Comparison of ENCODE assay signal across 19 cellular contexts in the genomic region with DNA sequence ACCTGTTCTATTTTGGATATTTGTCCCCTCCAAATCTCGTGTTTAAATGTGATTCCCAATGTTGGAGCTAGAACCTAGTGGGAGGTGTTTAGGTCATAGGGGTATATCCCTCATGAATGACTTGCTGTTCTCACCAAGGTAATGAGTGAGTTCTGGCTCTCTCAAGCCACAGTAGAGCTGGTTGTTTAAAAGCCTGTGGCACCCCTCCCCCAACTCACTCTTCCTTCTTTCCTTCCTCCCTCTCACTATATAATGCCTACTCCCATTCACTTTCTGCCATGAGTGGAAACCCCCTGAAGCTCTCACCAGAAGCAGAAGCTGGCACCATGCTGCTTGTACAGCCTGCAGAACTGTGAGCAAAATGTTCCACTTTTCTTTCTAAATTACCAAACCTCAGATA.
DNase-seq lines count a peak whose midpoint lies in the region; FAIRE-seq and TF ChIP-seq lines count a peak whose summit lies in the region.
"Had no signal": no experiment of that assay in that cellular context is flagged by ENCODE, and none has a peak within 500 bp of the region (broad histone marks: within the 10 kb centered on the region; RNA-seq: fewer than 3 reads in every experiment).

No MANE protein-coding gene starts in this region.

- H2BK20ac ChIP-seq in H1 (ENCODE audit: low read length), result no peak overlapping the region

- H3K56ac ChIP-seq in H1 (replicated peaks; ENCODE audit: insufficient read length, low read depth, low read length), result no peak overlapping the region

- no peak overlapping the region for H3K9ac ChIP-seq in H1 (replicated peaks in 1 of 4; ENCODE audit: extremely low read depth in 1 of 4, low read depth in 3 of 4, low read length in 3 of 4)
- H3K9ac ChIP-seq: BLaER1 had no signal

- H2AK5ac ChIP-seq in H1 (ENCODE audit: low read depth, low read length), result no peak overlapping the region

- H3K36me3 ChIP-seq in H1 (ENCODE audit: control insufficient read depth in 2 of 4, insufficient read depth in 4 of 4, low read length in 3 of 4) (no peaks in the 10 kb centered on the region), iPS DF 6.9 (ENCODE audit: control insufficient read depth, insufficient read depth, low read length) (no peaks in the 10 kb centered on the region)
- H3K36me3 ChIP-seq: BLaER1 had no signal

- no peak overlapping the region for H2BK120ac ChIP-seq in H1 (replicated peaks; ENCODE audit: low read depth, low read length)

- no peak for FAIRE-seq in H1 (lab: Jason Lieb, UNC)
- FAIRE-seq: G401.6, GM12891, GM19239, H54 had no signal

- no peak overlapping the region for H4K5ac ChIP-seq in H1 (ENCODE audit: insufficient read length, low read depth, low read length)

- no peak overlapping the region for H2BK15ac ChIP-seq in H1 (ENCODE audit: low read length)

- no peak overlapping the region for H2BK12ac ChIP-seq in H1 (ENCODE audit: low read depth, low read length)

- H3K4me3 ChIP-seq in H1 (ENCODE audit: extremely low read depth in 1 of 4, insufficient read depth in 2 of 4, low read depth in 3 of 4, low read length in 4 of 4) (no peak overlapping the region), iPS DF 6.9 (ENCODE audit: low read length) (no peak overlapping the region)
- H3K4me3 ChIP-seq: BLaER1 had no signal

- 82% methylated on average over 1 of the region's 1 CpG; no CpG with 5 or more reads in 1 of the 2 experiments for WGBS in H1 (ENCODE audit: extremely low coverage in 1 of 2, insufficient coverage in 1 of 2, insufficient read length in 1 of 2, insufficient replicate concordance in 2 of 2, low coverage in 1 of 2, low lambda C conversion rate in 2 of 2, missing lambda C conversion rate in 1 of 2), 2 experiments
- no CpG with 5 or more reads among the region's 1 CpG for WGBS in iPS DF 6.9 (ENCODE audit: insufficient coverage, insufficient read length)

- H3K4ac ChIP-seq in H1 (replicated peaks; ENCODE audit: insufficient read length, low read depth, low read length), result no peak overlapping the region

- no peaks in the 10 kb centered on the region for H3K9me3 ChIP-seq in H1 (ENCODE audit: insufficient read depth in 2 of 2, low read depth in 1 of 2, low read length in 1 of 2)
- no peaks in the 10 kb centered on the region for H3K9me3 ChIP-seq in iPS DF 6.9 (ENCODE audit: control insufficient read depth, insufficient read depth, low read length)
- H3K9me3 ChIP-seq: BLaER1 had no signal

- CTCF ChIA-PET in H1 (lab: Charles Lee; ENCODE audit: partially characterized antibody), result no interaction called here

- H4K8ac ChIP-seq in H1 (ENCODE audit: extremely low read depth, insufficient read depth, low read length), result no peak overlapping the region

- peak overlapping the region; percentile 92; the same call in 1 of the 2 replicates for H2AFZ ChIP-seq in H1 (ENCODE audit: low read length)

- TF ChIP-seq CTCF in H1 (IDR thresholded peaks at IDR 0.05; ENCODE audit: control extremely low read depth in 1 of 3, insufficient read depth in 1 of 3, low read depth in 1 of 3, low read length in 3 of 3), result no peak

- H3K23me2 ChIP-seq in H1 (ENCODE audit: low read depth, low read length), result no peaks in the 10 kb centered on the region; the same call in 1 of the 2 replicates

- no peak overlapping the region for H3K18ac ChIP-seq in H1 (ENCODE audit: extremely low read depth, low read length)

- TF ChIP-seq POLR2A in H1 (IDR thresholded peaks at IDR 0.05; ENCODE audit: control extremely low read depth in 1 of 2, low read depth in 2 of 2, low read length in 2 of 2) (no peak), erythroblast (IDR thresholded peaks at IDR 0.05; ENCODE audit: low read length) (no peak)

- no peak overlapping the region; the same call in 1 of the 2 replicates for H3K27ac ChIP-seq in H1 (ENCODE audit: low read depth, low read length)
- H3K27ac ChIP-seq in iPS DF 6.9 (ENCODE audit: low read length), result no peak overlapping the region
- H3K27ac ChIP-seq: BLaER1 had no signal

- no peak overlapping the region for H3K23ac ChIP-seq in H1 (ENCODE audit: insufficient read length)

- no peak for TF ChIP-seq EP300 in H1 (IDR thresholded peaks at IDR 0.05; ENCODE audit: borderline replicate concordance in 1 of 2, low read depth in 2 of 2, low read length in 2 of 2)

- no peak overlapping the region for H3K14ac ChIP-seq in H1 (ENCODE audit: insufficient read length)

- POLR2A ChIA-PET in H1 (lab: Charles Lee; ENCODE audit: partially characterized antibody), result no interaction called here

- no peak overlapping the region for H2BK5ac ChIP-seq in H1 (ENCODE audit: low read depth, low read length)

- TF ChIP-seq RAD21 in H1 (IDR thresholded peaks at IDR 0.05 in 1 of 2, conservative IDR thresholded peaks at IDR 0.05 in 1 of 2; ENCODE audit: low read depth in 2 of 2, low read length in 2 of 2), result no peak

- H4K91ac ChIP-seq in H1 (replicated peaks; ENCODE audit: insufficient read length, low read length), result no peak overlapping the region

- H3K79me1 ChIP-seq in H1 (ENCODE audit: low read depth, low read length), result no peaks in the 10 kb centered on the region

- H3K79me2 ChIP-seq in H1 (ENCODE audit: control insufficient read depth in 1 of 2, insufficient read depth in 2 of 2, low read length in 2 of 2), result no peaks in the 10 kb centered on the region

- no peaks in the 10 kb centered on the region for H4K20me1 ChIP-seq in H1 (replicated peaks in 1 of 2; ENCODE audit: control insufficient read depth in 1 of 2, insufficient read depth in 2 of 2, low read length in 2 of 2)
- H4K20me1 ChIP-seq: BLaER1 had no signal

- H3K27me3 ChIP-seq in H1 (replicated peaks in 1 of 4; ENCODE audit: control insufficient read depth in 3 of 4, extremely low read depth in 1 of 4, insufficient read depth in 3 of 4, low read length in 3 of 4) (no peaks in the 10 kb centered on the region), iPS DF 6.9 (ENCODE audit: control insufficient read depth, insufficient read depth, low read length) (no peaks in the 10 kb centered on the region)
- H3K27me3 ChIP-seq: BLaER1 had no signal

- H3K4me2 ChIP-seq in H1 (ENCODE audit: insufficient read depth in 1 of 2, low read depth in 2 of 2, low read length in 2 of 2), result no peak overlapping the region
- H3K4me2 ChIP-seq: BLaER1 had no signal

- H3K4me1 ChIP-seq in H1 (replicated peaks in 1 of 4; ENCODE audit: control insufficient read depth in 3 of 4, insufficient read depth in 4 of 4, low read length in 3 of 4) (peaks cover 0 to 4% (median 1%) of the 10 kb centered on the region in 4 experiments; a peak in 2 of 7 replicates), iPS DF 6.9 (ENCODE audit: control insufficient read depth, insufficient read depth, low read length) (no peaks in the 10 kb centered on the region)
- H3K4me1 ChIP-seq: BLaER1 had no signal

- peak; percentile 17 for DNase-seq in NCI-H82 (lab: John Stamatoyannopoulos, UW)
- DNase-seq in NCI-H82 treated with DMSO at 0.1 percent for 48 hours (lab: John Stamatoyannopoulos, UW; ENCODE audit: unreplicated experiment), result no peak
- no peak for DNase-seq in H1 (ENCODE audit: low read depth in 1 of 2, low spot score in 2 of 2)
- DNase-seq in iPS DF 6.9 (ENCODE audit: low read depth, low spot score), result peak; percentile 4
- no peak for DNase-seq in activated naive CD4-positive, alpha-beta T cell treated with anti-CD3 and anti-CD28 coated beads, Interleukin-2, amount 50 U/mL, for 16 hours
- DNase-seq in middle frontal gyrus (ENCODE audit: extremely low spot score, low spot score), result no peak
- no peak for DNase-seq in erythroblast (lab: John Stamatoyannopoulos, UW)
- DNase-seq in HPDE6-E6E7 (ENCODE audit: extremely low spot score), result no peak
- DNase-seq: 8988T; CD4-positive, alpha-beta memory T cell; DMS153; DND-41; EL; HCEC 1CT had no signal

TF ChIP-seq in H1, 55 proteins besides CTCF, POLR2A, EP300 and RAD21:
- TF ChIP-seq, protein P1, sequence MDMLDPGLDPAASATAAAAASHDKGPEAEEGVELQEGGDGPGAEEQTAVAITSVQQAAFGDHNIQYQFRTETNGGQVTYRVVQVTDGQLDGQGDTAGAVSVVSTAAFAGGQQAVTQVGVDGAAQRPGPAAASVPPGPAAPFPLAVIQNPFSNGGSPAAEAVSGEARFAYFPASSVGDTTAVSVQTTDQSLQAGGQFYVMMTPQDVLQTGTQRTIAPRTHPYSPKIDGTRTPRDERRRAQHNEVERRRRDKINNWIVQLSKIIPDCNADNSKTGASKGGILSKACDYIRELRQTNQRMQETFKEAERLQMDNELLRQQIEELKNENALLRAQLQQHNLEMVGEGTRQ (IDR thresholded peaks at IDR 0.05; ENCODE audit: low read length), result 0 out of 2 replicates have a peak, but pooled peaks have one; percentile 24
- TF ChIP-seq SIN3A (conservative IDR thresholded peaks at IDR 0.05 in 1 of 2, IDR thresholded peaks at IDR 0.05 in 1 of 2; ENCODE audit: low read depth in 1 of 2, low read length in 2 of 2), result no peak
- no peak for TF ChIP-seq SP1 (IDR thresholded peaks at IDR 0.05; ENCODE audit: low read depth, low read length)

Comparison
In these comparisons a context has a peak if more than half of its experiments do, and no peak if none do; other contexts are left out.
1. DNase-seq: peak in NCI-H82 (single experiment) and iPS DF 6.9 (single experiment); none in NCI-H82 treated with DMSO at 0.1 percent for 48 hours (single experiment), H1 (0 of 2), activated naive CD4-positive, alpha-beta T cell treated with anti-CD3 and anti-CD28 coated beads, Interleukin-2, amount 50 U/mL, for 16 hours (single experiment), middle frontal gyrus (single experiment), erythroblast (0 of 2) and HPDE6-E6E7 (single experiment).